Comparison of ENCODE assay signal across 9 cellular contexts in genomic region chr13:95298971-95299627, GRCh38. TPM values are rescaled to one million over a fixed set of nuclear protein-coding genes. Genes with fewer than 3 reads are reported as not detected.
DNase-seq lines count a peak whose midpoint lies in the region; TF ChIP-seq lines count a peak whose summit lies in the region.
"Had no signal": no experiment of that assay in that cellular context is flagged by ENCODE, and none has a peak within 500 bp of the region (broad histone marks: within the 10 kb centered on the region; RNA-seq: fewer than 3 reads in every experiment).

No MANE protein-coding gene starts in this region.

- H3K27ac ChIP-seq in left ventricle myocardium inferior (replicated peaks) (peak overlapping the region; percentile 17), right atrium auricular region (no peak overlapping the region), urinary bladder (ENCODE audit: low read depth) (peak overlapping the region; percentile 13)

- H3K9me3 Mint-ChIP-seq in glutamatergic neuron (ENCODE audit: unreplicated experiment) = no peaks in the 10 kb centered on the region

- H3K4me1 Mint-ChIP-seq in glutamatergic neuron (ENCODE audit: low read depth, unreplicated experiment) = no peaks in the 10 kb centered on the region

- DNase-seq in left ventricle myocardium inferior = no peak
- DNase-seq in right atrium auricular region (ENCODE audit: low spot score) = no peak
- DNase-seq in glutamatergic neuron = no peak
- DNase-seq in NCI-H1105 (lab: John Stamatoyannopoulos, UW) = no peak
- DNase-seq in ecto neural progenitor cell (ENCODE audit: low spot score) = no peak
- no peak for DNase-seq in AG08395 (ENCODE audit: low spot score)

- no peaks in the 10 kb centered on the region for H3K9me3 ChIP-seq in left ventricle myocardium inferior (replicated peaks)
- H3K9me3 ChIP-seq in right atrium auricular region = no peaks in the 10 kb centered on the region

- no peaks in the 10 kb centered on the region for H3K36me3 Mint-ChIP-seq in glutamatergic neuron (ENCODE audit: unreplicated experiment)

- no peak overlapping the region for H3K4me3 ChIP-seq in left ventricle myocardium inferior
- H3K4me3 ChIP-seq in right atrium auricular region = no peak overlapping the region
- H3K4me3 ChIP-seq in WI38 (ENCODE audit: low read depth, low read length) = peak overlapping the region; percentile 87
- peak overlapping the region; percentile 7 for H3K4me3 ChIP-seq in urinary bladder (ENCODE audit: low read depth, low read length)
- H3K4me3 ChIP-seq: lung had no signal

- no peaks in the 10 kb centered on the region for H3K27me3 ChIP-seq in left ventricle myocardium inferior (ENCODE audit: low read depth)
- no peaks in the 10 kb centered on the region for H3K27me3 ChIP-seq in right atrium auricular region

- no peaks in the 10 kb centered on the region for H3K36me3 ChIP-seq in left ventricle myocardium inferior
- no peaks in the 10 kb centered on the region for H3K36me3 ChIP-seq in right atrium auricular region
- no peaks in the 10 kb centered on the region for H3K36me3 ChIP-seq in urinary bladder (ENCODE audit: insufficient read depth)

- WGBS in urinary bladder = 81% methylated on average over 11 of the region's 11 CpGs

- no peak overlapping the region for H3K27ac Mint-ChIP-seq in glutamatergic neuron (ENCODE audit: unreplicated experiment)

- peaks cover 55% of the 10 kb centered on the region for H3K4me1 ChIP-seq in left ventricle myocardium inferior
- H3K4me1 ChIP-seq in right atrium auricular region = peaks cover 0 to 23% of the 10 kb centered on the region in 2 donors
- H3K4me1 ChIP-seq in urinary bladder (ENCODE audit: insufficient read depth) = no peaks in the 10 kb centered on the region

- H3K27me3 Mint-ChIP-seq in glutamatergic neuron (ENCODE audit: unreplicated experiment) = peaks cover 9% of the 10 kb centered on the region

- no peak for TF ChIP-seq CTCF in left ventricle myocardium inferior (IDR thresholded peaks at IDR 0.05; ENCODE audit: borderline replicate concordance)
- no peak for TF ChIP-seq CTCF in right atrium auricular region (IDR thresholded peaks at IDR 0.05)
- no peak for TF ChIP-seq CTCF in WI38 (IDR thresholded peaks at IDR 0.05; ENCODE audit: low read depth, low read length)
- no peak for TF ChIP-seq CTCF in glutamatergic neuron (IDR thresholded peaks at IDR 0.05; ENCODE audit: partially characterized antibody, unreplicated experiment)

- intact Hi-C loops in left ventricle myocardium inferior (cut with micrococcal nuclease) = loop anchor here (10.0 kb wide), 1 partner anchor 86 kb away; no protein-coding TSS in a partner anchor

- H3K4me3 Mint-ChIP-seq in glutamatergic neuron (ENCODE audit: unreplicated experiment) = peak overlapping the region; percentile 71

RNA-seq across cellular contexts. Expression of gene ABCC4, which starts 2.2 kb away (rescaled TPM):
- 4.9 TPM for total RNA-seq in left ventricle myocardium inferior
- total RNA-seq in right atrium auricular region = 1 to 10 TPM; 3.0 to 4.2 TPM
- 1.7 TPM for total RNA-seq in glutamatergic neuron (ENCODE audit: unreplicated experiment)
- total RNA-seq in urinary bladder = 32.5 TPM
- 31.4 TPM for polyA plus RNA-seq in urinary bladder

Comparison
In these comparisons a context has a peak if more than half of its experiments do, and no peak if none do; other contexts are left out.
1. H3K27ac ChIP-seq: peak in left ventricle myocardium inferior (single experiment) and urinary bladder (single experiment); none in right atrium auricular region (0 of 2).
2. H3K4me3 ChIP-seq: peak in WI38 (single experiment) and urinary bladder (single experiment); none in left ventricle myocardium inferior (single experiment) and right atrium auricular region (0 of 2).